10 cellular contexts compared by ENCODE assay signal in the genomic region with DNA sequence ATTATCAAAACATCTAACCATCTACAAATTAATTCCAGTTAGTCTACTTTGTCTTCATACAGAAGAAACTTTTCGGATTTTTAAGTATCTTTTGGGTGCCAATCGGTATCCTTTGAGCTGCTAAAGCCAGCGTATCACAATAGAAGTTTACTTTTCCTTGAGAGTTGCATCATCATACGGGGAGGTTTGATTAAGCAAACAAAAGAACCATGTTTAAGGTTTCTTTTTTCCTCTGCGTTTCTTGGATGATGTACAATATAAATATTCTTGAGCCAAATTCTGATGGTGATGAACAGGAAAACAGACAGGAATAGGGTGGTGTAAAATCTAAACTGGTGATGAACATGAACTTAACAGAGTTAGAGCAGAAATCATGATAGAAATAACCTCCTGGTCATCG.
DNase-seq lines count a peak whose midpoint lies in the region; ATAC-seq, FAIRE-seq and TF ChIP-seq lines count a peak whose summit lies in the region.
"Had no signal": no experiment of that assay in that cellular context is flagged by ENCODE, and none has a peak within 500 bp of the region (broad histone marks: within the 10 kb centered on the region; RNA-seq: fewer than 3 reads in every experiment).

No MANE protein-coding gene starts in this region.

- peaks cover 100% of the 10 kb centered on the region for H3K4me1 Mint-ChIP-seq in stimulated activated naive CD8-positive, alpha-beta T cell treated with anti-CD3 and anti-CD28 coated beads, Interleukin-15, amount 100 ng/mL, for 72 hours

- in situ Hi-C loops in IMR-90 (cut with MboI; ENCODE audit: low sequenced_read_pairs): no loop called here
- in situ Hi-C loops in K562 (cut with MboI): no loop called here

- no peak for TF ChIP-seq CTCF in IMR-90 (conservative IDR thresholded peaks at IDR 0.05; ENCODE audit: low read depth, low read length)
- no peak for TF ChIP-seq CTCF in K562 (IDR thresholded peaks at IDR 0.05 in 2 of 3, conservative IDR thresholded peaks at IDR 0.05 in 1 of 3; ENCODE audit: insufficient read depth in 2 of 3, low read depth in 1 of 3, low read length in 3 of 3)
- TF ChIP-seq CTCF in right atrium auricular region (IDR thresholded peaks at IDR 0.05): no peak

- WGBS in IMR-90 (ENCODE audit: extremely low coverage in 2 of 2, insufficient read length in 1 of 2), 2 experiments: no CpG with 5 or more reads among the region's 6 CpGs
- WGBS in K562 (ENCODE audit: insufficient coverage, low coverage, missing lambda C conversion rate): 71% methylated on average over 6 of the region's 6 CpGs
- WGBS in mesendoderm (ENCODE audit: extremely low coverage, insufficient coverage, low lambda C conversion rate): no CpG with 5 or more reads among the region's 6 CpGs

- H3K36me3 ChIP-seq in IMR-90 (ENCODE audit: control insufficient read depth, insufficient read depth, low read length) (peaks cover 19% of the 10 kb centered on the region), K562 (ENCODE audit: control insufficient read depth, insufficient read depth, low read length) (peaks cover 31% of the 10 kb centered on the region), right atrium auricular region (peaks cover 11% of the 10 kb centered on the region), mesendoderm (ENCODE audit: control insufficient read depth, insufficient read depth, low read length) (no peaks in the 10 kb centered on the region)

- intact Hi-C loops in IMR-90 (cut with micrococcal nuclease) (loop anchor here (10.0 kb wide), 1 partner anchor 599 kb away; no protein-coding TSS in a partner anchor), K562 (cut with micrococcal nuclease) (no loop called here)

- CTCF ChIA-PET in IMR-90 (lab: Yijun Ruan, JAX): interaction anchor here (0.6 kb wide), 1 partner anchor 409 kb away, joined by 3 read pairs; no protein-coding TSS in a partner anchor
- CTCF ChIA-PET in K562 (lab: Yijun Ruan, JAX; ENCODE audit: low intra/inter-chr PET ratio): no interaction called here

- H2BK120ac ChIP-seq in IMR-90 (ENCODE audit: low read depth, low read length) (no peak overlapping the region), mesendoderm (ENCODE audit: low read depth, low read length) (no peak overlapping the region)

- BruUV-seq in IMR-90 (replicated peaks; lab: Mats Ljungman, UMichigan) (no TSS peak), K562 (replicated peaks; lab: Mats Ljungman, UMichigan) (no TSS peak)

- no peak overlapping the region for H4K91ac ChIP-seq in IMR-90 (ENCODE audit: insufficient read depth, low read depth, low read length)

- H3K9ac ChIP-seq in IMR-90 (ENCODE audit: low read depth, low read length) (no peak overlapping the region), K562 (ENCODE audit: insufficient read depth in 1 of 2, low read depth in 2 of 2, low read length in 2 of 2) (no peak overlapping the region), mesendoderm (ENCODE audit: low read length) (no peak overlapping the region)

- H3K79me1 ChIP-seq in IMR-90 (ENCODE audit: low read depth in 1 of 2, low read length in 2 of 2) (peaks cover 15 to 68% of the 10 kb centered on the region in 2 experiments), mesendoderm (ENCODE audit: low read length) (no peaks in the 10 kb centered on the region)

- no peak for TF ChIP-seq EP300 in K562 (IDR thresholded peaks at IDR 0.05; ENCODE audit: low read length)

- H3K27me3 ChIP-seq in IMR-90 (ENCODE audit: control insufficient read depth, insufficient read depth, low read length) (no peaks in the 10 kb centered on the region), K562 (ENCODE audit: control insufficient read depth in 2 of 2, insufficient read depth in 2 of 2, low read length in 2 of 2) (no peaks in the 10 kb centered on the region), right atrium auricular region (no peaks in the 10 kb centered on the region), mesendoderm (ENCODE audit: insufficient read depth, low read length, poor library complexity) (no peaks in the 10 kb centered on the region)

- H2BK15ac ChIP-seq in IMR-90 (ENCODE audit: low read depth, low read length) (no peak overlapping the region), mesendoderm (replicated peaks; ENCODE audit: low read depth) (no peak overlapping the region)

- H3K23ac ChIP-seq in IMR-90 (ENCODE audit: low read depth, low read length) (0 out of 2 replicates have a peak overlapping the region, but pooled peaks have one; percentile 82), mesendoderm (ENCODE audit: low read length) (no peak overlapping the region)

- H4K8ac ChIP-seq in IMR-90 (ENCODE audit: low read depth in 2 of 2, low read length in 2 of 2) (no peak overlapping the region), mesendoderm (ENCODE audit: low read depth, low read length) (no peak overlapping the region)

- no peaks in the 10 kb centered on the region for H3K9me3 Mint-ChIP-seq in stimulated activated naive CD8-positive, alpha-beta T cell treated with anti-CD3 and anti-CD28 coated beads, Interleukin-15, amount 100 ng/mL, for 72 hours
- H3K9me3 Mint-ChIP-seq: activated T-helper 1 cell treated with anti-CD3 and anti-CD28 coated beads, Interleukin-12 subunit alpha, Interleukin-12 subunit beta, Interleukin-2, Interleukin-4 antibody, amounts not matched to agents 30 ng/mL and 10 ng/mL and 1 ng/mL, durations not matched to agents 14 hours and 24 hours and 36 hours had no signal

- H3K18ac ChIP-seq in IMR-90 (ENCODE audit: low read depth, low read length) (no peak overlapping the region), mesendoderm (ENCODE audit: low read length) (no peak overlapping the region)

- H2BK5ac ChIP-seq in IMR-90 (ENCODE audit: low read depth, low read length, poor library complexity, severe bottlenecking) (peak overlapping the region; percentile 36), mesendoderm (ENCODE audit: low read length) (no peak overlapping the region)

- no peak overlapping the region for H3K4me3 Mint-ChIP-seq in stimulated activated naive CD8-positive, alpha-beta T cell treated with anti-CD3 and anti-CD28 coated beads, Interleukin-15, amount 100 ng/mL, for 72 hours
- H3K4me3 Mint-ChIP-seq: activated T-helper 1 cell treated with anti-CD3 and anti-CD28 coated beads, Interleukin-12 subunit alpha, Interleukin-12 subunit beta, Interleukin-2, Interleukin-4 antibody, amounts not matched to agents 30 ng/mL and 10 ng/mL and 1 ng/mL, durations not matched to agents 14 hours and 24 hours and 36 hours had no signal

- H4K20me1 ChIP-seq in IMR-90 (ENCODE audit: insufficient read depth, low read length): peaks cover 57% of the 10 kb centered on the region
- no peaks in the 10 kb centered on the region for H4K20me1 ChIP-seq in K562 (replicated peaks; ENCODE audit: control insufficient read depth, insufficient read depth, low read length)

- peak overlapping the region; percentile 22; the same call in 1 of the 2 replicates for H3K14ac ChIP-seq in IMR-90 (replicated peaks; ENCODE audit: low read depth, low read length)

- H3K27ac ChIP-seq in IMR-90 (ENCODE audit: insufficient read depth, low read length) (peak overlapping the region; percentile 64; the same call in 1 of the 2 replicates), K562 (ENCODE audit: extremely low read depth, low read depth, low read length) (no peak overlapping the region), right atrium auricular region (peak overlapping the region; percentile 30 to 44), mesendoderm (ENCODE audit: low read depth, low read length) (no peak overlapping the region)

- H3K9me1 ChIP-seq in IMR-90 (ENCODE audit: insufficient read depth, low read length): peaks cover 24% of the 10 kb centered on the region
- H3K9me1 ChIP-seq in K562 (ENCODE audit: control insufficient read depth, insufficient read depth, low read length): no peaks in the 10 kb centered on the region

- ATAC-seq in IMR-90 (ENCODE audit: low read depth) (peak; percentile 16), K562 (no peak), HG03159 (IDR thresholded peaks at IDR 0.05; ENCODE audit: unreplicated experiment) (no peak)
- no peak for ATAC-seq in stimulated activated naive CD8-positive, alpha-beta T cell treated with anti-CD3 and anti-CD28 coated beads, Interleukin-15, amount 100 ng/mL, for 72 hours

- H3K27ac Mint-ChIP-seq in stimulated activated naive CD8-positive, alpha-beta T cell treated with anti-CD3 and anti-CD28 coated beads, Interleukin-15, amount 100 ng/mL, for 72 hours: peak overlapping the region; percentile 4 to 89
- H3K27ac Mint-ChIP-seq: activated T-helper 1 cell treated with anti-CD3 and anti-CD28 coated beads, Interleukin-12 subunit alpha, Interleukin-12 subunit beta, Interleukin-2, Interleukin-4 antibody, amounts not matched to agents 30 ng/mL and 10 ng/mL and 1 ng/mL, durations not matched to agents 14 hours and 24 hours and 36 hours had no signal

- H2AK5ac ChIP-seq in IMR-90 (ENCODE audit: low read depth, low read length): no peak overlapping the region
- H2AK5ac ChIP-seq in mesendoderm (ENCODE audit: low read length): no peak overlapping the region

- no peaks in the 10 kb centered on the region for H3K27me3 Mint-ChIP-seq in stimulated activated naive CD8-positive, alpha-beta T cell treated with anti-CD3 and anti-CD28 coated beads, Interleukin-15, amount 100 ng/mL, for 72 hours

- TF ChIP-seq POLR2A in IMR-90 (IDR thresholded peaks at IDR 0.05; ENCODE audit: low read depth, low read length): no peak
- TF ChIP-seq POLR2A in K562 (conservative IDR thresholded peaks at IDR 0.05): no peak

- TF ChIP-seq RAD21 in IMR-90 (IDR thresholded peaks at IDR 0.05; ENCODE audit: low read length): no peak
- no peak for TF ChIP-seq RAD21 in K562 (CRISPR knock-in tag; conservative IDR thresholded peaks at IDR 0.05 in 1 of 2, IDR thresholded peaks at IDR 0.05 in 1 of 2)

- POLR2A ChIA-PET in IMR-90 (lab: Charles Lee; ENCODE audit: unreplicated experiment): no interaction called here
- POLR2A ChIA-PET in K562 (lab: Yijun Ruan, JAX): interaction anchor here (0.6 kb wide), 1 partner anchor 71 kb away, joined by 3 read pairs; no protein-coding TSS in a partner anchor

- H4K5ac ChIP-seq in IMR-90 (ENCODE audit: low read depth, low read length) (no peak overlapping the region; the same call in 1 of the 2 replicates), mesendoderm (ENCODE audit: low read length) (no peak overlapping the region)

- H3K9me3 ChIP-seq in IMR-90 (ENCODE audit: control insufficient read depth, insufficient read depth, low read length) (no peaks in the 10 kb centered on the region), K562 (replicated peaks; ENCODE audit: control insufficient read depth, insufficient read depth, low read depth, low read length) (no peaks in the 10 kb centered on the region), right atrium auricular region (no peaks in the 10 kb centered on the region)

- peaks cover 34% of the 10 kb centered on the region for H3K4me1 ChIP-seq in IMR-90 (ENCODE audit: control insufficient read depth, insufficient read depth, low read length)
- H3K4me1 ChIP-seq in K562 (replicated peaks in 1 of 2; ENCODE audit: control insufficient read depth in 2 of 2, insufficient read depth in 2 of 2, low read length in 2 of 2): peaks cover 0 to 11% of the 10 kb centered on the region in 2 experiments; a peak in 3 of 5 replicates
- H3K4me1 ChIP-seq in right atrium auricular region: peaks cover 0 to 95% of the 10 kb centered on the region in 2 donors
- H3K4me1 ChIP-seq in mesendoderm (ENCODE audit: control insufficient read depth, low read depth, low read length): peaks cover 5% of the 10 kb centered on the region

- 0 out of 2 replicates have a peak overlapping the region, but pooled peaks have one; percentile 12 for H3K56ac ChIP-seq in IMR-90 (ENCODE audit: extremely low read depth, insufficient read depth, low read length)
- no peak overlapping the region for H3K56ac ChIP-seq in mesendoderm (ENCODE audit: low read length)

- H3K4me3 ChIP-seq in IMR-90 (ENCODE audit: insufficient read depth, low read depth, low read length): no peak overlapping the region
- no peak overlapping the region for H3K4me3 ChIP-seq in K562
- H3K4me3 ChIP-seq in right atrium auricular region: no peak overlapping the region
- H3K4me3 ChIP-seq in mesendoderm (ENCODE audit: low read length): no peak overlapping the region

- H3K4ac ChIP-seq in IMR-90 (ENCODE audit: low read depth, low read length): peak overlapping the region; percentile 18; the same call in 1 of the 2 replicates
- H3K4ac ChIP-seq in mesendoderm (ENCODE audit: low read depth, low read length): no peak overlapping the region

- DNase-seq in IMR-90 (peak; percentile 85), K562 (ENCODE audit: extremely low read depth in 1 of 4, low spot score in 3 of 4) (no peak), right atrium auricular region (ENCODE audit: low spot score) (no peak), mesendoderm (no peak), midbrain (lab: John Stamatoyannopoulos, UW) (no peak)
- DNase-seq in stimulated activated naive CD8-positive, alpha-beta T cell treated with anti-CD3 and anti-CD28 coated beads, Interleukin-15, amount 100 ng/mL, for 72 hours: no peak
- DNase-seq: DMS53, T-helper 2 cell had no signal

- no peak overlapping the region for H2AFZ ChIP-seq in IMR-90 (replicated peaks; ENCODE audit: low read length, poor library complexity)
- no peak overlapping the region for H2AFZ ChIP-seq in K562 (ENCODE audit: low read depth, low read length)

- peak overlapping the region; percentile 77 for H3K4me2 ChIP-seq in IMR-90 (ENCODE audit: low read depth, low read length)
- H3K4me2 ChIP-seq in K562 (ENCODE audit: insufficient read depth, low read length): no peak overlapping the region
- H3K4me2 ChIP-seq in mesendoderm (ENCODE audit: low read length): no peak overlapping the region

- peaks cover 33% of the 10 kb centered on the region for H3K79me2 ChIP-seq in K562 (ENCODE audit: control insufficient read depth, insufficient read depth, low read length)
- H3K79me2 ChIP-seq in mesendoderm (ENCODE audit: control insufficient read depth, insufficient read depth, low read length): no peaks in the 10 kb centered on the region

- no peak overlapping the region; the same call in 1 of the 2 replicates for H2BK20ac ChIP-seq in IMR-90 (ENCODE audit: low read depth, low read length)

- H2AK9ac ChIP-seq in IMR-90 (replicated peaks; ENCODE audit: low read depth, low read length, poor library complexity): no peak overlapping the region

- dilution Hi-C loops in IMR-90 (cut with HindIII; ENCODE audit: low sequenced_read_pairs, unreplicated experiment): no loop called here

- FAIRE-seq in K562 (lab: Jason Lieb, UNC): no peak

Comparison
In these comparisons a context has a peak if more than half of its experiments do, and no peak if none do; other contexts are left out.
1. H3K27ac ChIP-seq: peak in IMR-90 (single experiment) and right atrium auricular region (2 of 2); none in K562 (single experiment) and mesendoderm (single experiment).